19 cellular contexts compared by ENCODE assay signal in genomic region chr20:1666802-1667201, GRCh38. TPM values are rescaled to one million over a fixed set of nuclear protein-coding genes. Genes with fewer than 3 reads are reported as not detected.
A peak's percentile ranks its signal among the peaks of the same experiment; 100 is the strongest.
DNase-seq lines count a peak whose midpoint lies in the region; ATAC-seq lines count a peak whose summit lies in the region.
"Had no signal": no experiment of that assay in that cellular context is flagged by ENCODE, and none has a peak within 500 bp of the region (broad histone marks: within the 10 kb centered on the region; RNA-seq: fewer than 3 reads in every experiment).

No MANE protein-coding gene starts in this region.

- POLR2A ChIA-PET in CD8-positive, alpha-beta memory T cell (lab: Charles Lee) = interaction anchor here (0.7 kb wide), 1 partner anchor 44 kb away, joined by 3 read pairs; no protein-coding TSS in a partner anchor
- POLR2A ChIA-PET in naive thymus-derived CD4-positive, alpha-beta T cell (lab: Charles Lee) = interaction anchor here (0.7 to 14.2 kb wide), 6 partner anchors 11 to 44 kb away, joined by 3 to 171 read pairs (median 23); partner anchors contain the start of gene SIRPG

- no peaks in the 10 kb centered on the region for H3K27me3 Mint-ChIP-seq in activated naive CD4-positive, alpha-beta T cell treated with anti-CD3 and anti-CD28 coated beads for 36 hours (ENCODE audit: low read depth)
- H3K27me3 Mint-ChIP-seq in CD8-positive, alpha-beta memory T cell = peaks cover 0 to 2% of the 10 kb centered on the region in 2 donors
- no peaks in the 10 kb centered on the region for H3K27me3 Mint-ChIP-seq in activated T-helper 17 cell treated with anti-CD3 and anti-CD28 coated beads, Interleukin-2, amount 50 U/mL, for 72 hours
- no peaks in the 10 kb centered on the region for H3K27me3 Mint-ChIP-seq in naive thymus-derived CD4-positive, alpha-beta T cell

- H3K27ac Mint-ChIP-seq in activated naive CD4-positive, alpha-beta T cell treated with anti-CD3 and anti-CD28 coated beads for 36 hours = peak overlapping the region; percentile 98
- H3K27ac Mint-ChIP-seq in CD8-positive, alpha-beta memory T cell = peak overlapping the region in 7 of 8 donors; percentile 11 to 99 (median 52)
- H3K27ac Mint-ChIP-seq in activated T-helper 17 cell treated with anti-CD3 and anti-CD28 coated beads, Interleukin-2, amount 50 U/mL, for 72 hours = peak overlapping the region; percentile 80
- H3K27ac Mint-ChIP-seq in naive thymus-derived CD4-positive, alpha-beta T cell = peak overlapping the region; percentile 29 to 97 (median 89)

- H3K27me3 ChIP-seq in CD8-positive, alpha-beta memory T cell (ENCODE audit: insufficient read depth, low read length, poor library complexity, severe bottlenecking) = no peaks in the 10 kb centered on the region
- H3K27me3 ChIP-seq in naive thymus-derived CD4-positive, alpha-beta T cell (ENCODE audit: control insufficient read depth in 2 of 2, insufficient read depth in 2 of 2, low read length in 2 of 2) = no peaks in the 10 kb centered on the region

- H3K4me1 Mint-ChIP-seq in activated naive CD4-positive, alpha-beta T cell treated with anti-CD3 and anti-CD28 coated beads for 36 hours (ENCODE audit: low read depth) = peaks cover 92% of the 10 kb centered on the region
- H3K4me1 Mint-ChIP-seq in CD8-positive, alpha-beta memory T cell = peaks cover 83 to 97% (median 96%) of the 10 kb centered on the region in 3 donors
- H3K4me1 Mint-ChIP-seq in activated T-helper 17 cell treated with anti-CD3 and anti-CD28 coated beads, Interleukin-2, amount 50 U/mL, for 72 hours = peaks cover 65% of the 10 kb centered on the region
- H3K4me1 Mint-ChIP-seq in naive thymus-derived CD4-positive, alpha-beta T cell = peaks cover 68 to 100% (median 92%) of the 10 kb centered on the region in 7 donors

- H3K4me3 ChIP-seq in CD8-positive, alpha-beta memory T cell (ENCODE audit: low read length) = no peak overlapping the region
- no peak overlapping the region for H3K4me3 ChIP-seq in naive thymus-derived CD4-positive, alpha-beta T cell (ENCODE audit: low read length)
- H3K4me3 ChIP-seq: GM23248 had no signal

- H3K36me3 Mint-ChIP-seq in activated naive CD4-positive, alpha-beta T cell treated with anti-CD3 and anti-CD28 coated beads for 36 hours (ENCODE audit: low read depth) = peaks cover 24% of the 10 kb centered on the region
- peaks cover 3 to 6% (median 5%) of the 10 kb centered on the region in 3 donors for H3K36me3 Mint-ChIP-seq in CD8-positive, alpha-beta memory T cell
- no peaks in the 10 kb centered on the region for H3K36me3 Mint-ChIP-seq in activated T-helper 17 cell treated with anti-CD3 and anti-CD28 coated beads, Interleukin-2, amount 50 U/mL, for 72 hours (ENCODE audit: low read depth)
- peaks cover 13 to 46% (median 29%) of the 10 kb centered on the region in 5 donors for H3K36me3 Mint-ChIP-seq in naive thymus-derived CD4-positive, alpha-beta T cell

- intact Hi-C loops in activated naive CD4-positive, alpha-beta T cell treated with anti-CD3 and anti-CD28 coated beads for 36 hours (cut with micrococcal nuclease) = loop anchor here (1.0 to 10.0 kb wide), 5 partner anchors 10 to 832 kb away; partner anchors contain the start of genes FAM110A, NSFL1C, SIRPG and STK35
- intact Hi-C loops in naive thymus-derived CD4-positive, alpha-beta T cell (cut with micrococcal nuclease) = loop anchor here in 1 of 2 donors (5.0 kb wide), 1 partner anchor 200 kb away; the partner anchor contains the start of gene NSFL1C

- no peaks in the 10 kb centered on the region for H3K9me3 ChIP-seq in CD8-positive, alpha-beta memory T cell (ENCODE audit: low read length)
- no peaks in the 10 kb centered on the region for H3K9me3 ChIP-seq in naive thymus-derived CD4-positive, alpha-beta T cell (ENCODE audit: control insufficient read depth in 2 of 3, low read length in 3 of 3)

- H3K9me3 Mint-ChIP-seq in activated naive CD4-positive, alpha-beta T cell treated with anti-CD3 and anti-CD28 coated beads for 36 hours = peaks cover 4% of the 10 kb centered on the region
- peaks cover 0 to 9% (median 0%) of the 10 kb centered on the region in 5 donors for H3K9me3 Mint-ChIP-seq in CD8-positive, alpha-beta memory T cell
- no peaks in the 10 kb centered on the region for H3K9me3 Mint-ChIP-seq in activated T-helper 17 cell treated with anti-CD3 and anti-CD28 coated beads, Interleukin-2, amount 50 U/mL, for 72 hours
- peaks cover 0 to 7% (median 0%) of the 10 kb centered on the region in 11 donors for H3K9me3 Mint-ChIP-seq in naive thymus-derived CD4-positive, alpha-beta T cell

- CTCF ChIA-PET in activated naive CD4-positive, alpha-beta T cell treated with anti-CD3 and anti-CD28 coated beads for 36 hours (lab: Charles Lee) = interaction anchor here (0.7 to 3.2 kb wide), 4 partner anchors 9 to 157 kb away, joined by 3 to 18 read pairs (median 4); no protein-coding TSS in a partner anchor
- CTCF ChIA-PET in CD8-positive, alpha-beta memory T cell (lab: Charles Lee) = interaction anchor here (1.0 to 2.1 kb wide), 5 partner anchors 9 to 163 kb away, joined by 3 to 6 read pairs (median 4); no protein-coding TSS in a partner anchor
- CTCF ChIA-PET in naive thymus-derived CD4-positive, alpha-beta T cell (lab: Charles Lee) = interaction anchor here (3.1 to 4.1 kb wide), 2 partner anchors 10 to 68 kb away, joined by 21 to 27 read pairs; no protein-coding TSS in a partner anchor

- H3K4me1 ChIP-seq in CD8-positive, alpha-beta memory T cell (ENCODE audit: insufficient read depth, low read length) = peaks cover 71% of the 10 kb centered on the region
- peaks cover 62 to 70% of the 10 kb centered on the region in 2 donors for H3K4me1 ChIP-seq in naive thymus-derived CD4-positive, alpha-beta T cell (ENCODE audit: control insufficient read depth in 2 of 2, insufficient read depth in 2 of 2, low read length in 2 of 2)

- no peaks in the 10 kb centered on the region for H3K36me3 ChIP-seq in CD8-positive, alpha-beta memory T cell (ENCODE audit: insufficient read depth, low read length)
- H3K36me3 ChIP-seq in naive thymus-derived CD4-positive, alpha-beta T cell (ENCODE audit: control insufficient read depth in 2 of 3, insufficient read depth in 3 of 3, low read length in 3 of 3) = no peaks in the 10 kb centered on the region

- DNase-seq in activated naive CD4-positive, alpha-beta T cell treated with anti-CD3 and anti-CD28 coated beads for 36 hours = peak; percentile 11
- no peak for DNase-seq in activated naive CD4-positive, alpha-beta T cell treated with Interleukin-2 at 50 U/mL for 16 hours
- no peak for DNase-seq in CD8-positive, alpha-beta memory T cell
- no peak for DNase-seq in naive thymus-derived CD4-positive, alpha-beta T cell
- DNase-seq in stimulated activated CD4-positive, alpha-beta T cell treated with anti-CD3 and anti-CD28 coated beads, Interleukin-4, amount 100 ng/mL, for 4 hours = no peak
- DNase-seq: Calu3, GM23248, HCEC 1CT, NCI-H1048, NCI-H1436 treated with DMSO at 0.1 percent for 48 hours, NCI-H2081, NCI-H748 treated with DMSO at 0.1 percent for 48 hours, PC-3 had no signal

- H3K4me3 Mint-ChIP-seq in activated naive CD4-positive, alpha-beta T cell treated with anti-CD3 and anti-CD28 coated beads for 36 hours = no peak overlapping the region
- H3K4me3 Mint-ChIP-seq in CD8-positive, alpha-beta memory T cell = peak overlapping the region in 2 of 7 donors; percentile 8 to 67
- H3K4me3 Mint-ChIP-seq in activated T-helper 17 cell treated with anti-CD3 and anti-CD28 coated beads, Interleukin-2, amount 50 U/mL, for 72 hours = peak overlapping the region; percentile 90
- peak overlapping the region in 5 of 10 donors; percentile 1 to 96 (median 37) for H3K4me3 Mint-ChIP-seq in naive thymus-derived CD4-positive, alpha-beta T cell

- no peak overlapping the region for H3K27ac ChIP-seq in CD8-positive, alpha-beta memory T cell (ENCODE audit: low read depth, low read length)
- H3K27ac ChIP-seq in naive thymus-derived CD4-positive, alpha-beta T cell (ENCODE audit: low read depth, low read length) = peak overlapping the region; percentile 55
- H3K27ac ChIP-seq: C4-2B, GM23248, KMS-11, RWPE1 had no signal

- peak; percentile 18 for ATAC-seq in activated T-helper 17 cell treated with anti-CD3 and anti-CD28 coated beads, Interleukin-2, amount 50 U/mL, for 72 hours (replicated peaks)
- no peak for ATAC-seq in naive thymus-derived CD4-positive, alpha-beta T cell
- ATAC-seq in GM21825 (IDR thresholded peaks at IDR 0.05; ENCODE audit: unreplicated experiment) = no peak
- ATAC-seq: PC-3 had no signal

RNA-seq across cellular contexts. Expression of gene SIRPG, which starts 9.2 kb away (rescaled TPM):
- total RNA-seq in activated naive CD4-positive, alpha-beta T cell treated with anti-CD3 and anti-CD28 coated beads for 36 hours = 10 to 100 TPM; 35.9 to 36.3 TPM
- total RNA-seq in CD8-positive, alpha-beta memory T cell = 10 to 100 TPM in 1 of 2 experiments, 1 to 10 TPM in 1; 9.3 to 11.7 TPM
- 149 TPM for polyA plus RNA-seq in CD8-positive, alpha-beta memory T cell
- 10 to 100 TPM; 32.0 to 62.9 TPM for total RNA-seq in activated T-helper 17 cell treated with anti-CD3 and anti-CD28 coated beads, Interleukin-2, amount 50 U/mL, for 72 hours
- total RNA-seq in naive thymus-derived CD4-positive, alpha-beta T cell = 10 to 100 TPM; 25.6 to 71.7 (median 50.2) TPM
- 100 to 1,000 TPM; 197 to 198 TPM for polyA plus RNA-seq in naive thymus-derived CD4-positive, alpha-beta T cell
- total RNA-seq: Calu3, GM23248, NCI-H460, PC-3 had no signal
- polyA plus RNA-seq: GM23248 had no signal

RNA-seq across cellular contexts. Expression of gene SIRPB1, which starts 47.0 kb away (rescaled TPM):
- 1 to 10 TPM; 1.4 to 2.0 TPM for total RNA-seq in activated naive CD4-positive, alpha-beta T cell treated with anti-CD3 and anti-CD28 coated beads for 36 hours
- 1 to 10 TPM; 1.5 to 2.3 TPM for total RNA-seq in CD8-positive, alpha-beta memory T cell
- polyA plus RNA-seq in CD8-positive, alpha-beta memory T cell = 0.93 TPM
- 1 to 10 TPM in 1 of 2 donors, under 1 TPM in 1; 0.24 to 1.1 TPM for total RNA-seq in activated T-helper 17 cell treated with anti-CD3 and anti-CD28 coated beads, Interleukin-2, amount 50 U/mL, for 72 hours
- total RNA-seq in naive thymus-derived CD4-positive, alpha-beta T cell = 10 to 100 TPM in 3 of 5 experiments, 1 to 10 TPM in 2; 4.6 to 28.2 (median 11.9) TPM
- 1 to 10 TPM; 2.2 to 7.9 TPM for polyA plus RNA-seq in naive thymus-derived CD4-positive, alpha-beta T cell
- polyA plus RNA-seq: GM23248 had no signal
